ENCODE assay signal across 15 cellular contexts in genomic region chr7:39360766-39361165, GRCh38.
DNase-seq lines count a peak whose midpoint lies in the region; ATAC-seq, FAIRE-seq and TF ChIP-seq lines count a peak whose summit lies in the region.
"Had no signal": no experiment of that assay in that cellular context is flagged by ENCODE, and none has a peak within 500 bp of the region (broad histone marks: within the 10 kb centered on the region; RNA-seq: fewer than 3 reads in every experiment).

No MANE protein-coding gene starts in this region.

- H3K4me3 Mint-ChIP-seq in astrocyte (ENCODE audit: unreplicated experiment), result no peak overlapping the region
- no peak overlapping the region for H3K4me3 Mint-ChIP-seq in endodermal cell
- H3K4me3 Mint-ChIP-seq: CD8-positive, alpha-beta memory T cell; GM23338 had no signal

- peaks cover 3% of the 10 kb centered on the region for H3K9me3 Mint-ChIP-seq in astrocyte (ENCODE audit: unreplicated experiment)
- H3K9me3 Mint-ChIP-seq in endodermal cell, result no peaks in the 10 kb centered on the region
- H3K9me3 Mint-ChIP-seq: GM23338 had no signal

- H3K27me3 ChIP-seq in astrocyte (ENCODE audit: insufficient read depth, low read length), result no peaks in the 10 kb centered on the region
- H3K27me3 ChIP-seq in left lung, result peaks cover 0 to 5% of the 10 kb centered on the region in 2 donors
- no peaks in the 10 kb centered on the region for H3K27me3 ChIP-seq in endodermal cell (ENCODE audit: control insufficient read depth, insufficient read depth, low read length, poor library complexity, severe bottlenecking)
- H3K27me3 ChIP-seq: BLaER1 had no signal

- no peaks in the 10 kb centered on the region for H3K36me3 ChIP-seq in astrocyte (ENCODE audit: insufficient read depth, low read length)
- H3K36me3 ChIP-seq in left lung, result no peaks in the 10 kb centered on the region
- no peaks in the 10 kb centered on the region for H3K36me3 ChIP-seq in endodermal cell (ENCODE audit: control insufficient read depth, insufficient read depth, low read length)
- H3K36me3 ChIP-seq: BLaER1 had no signal

- peaks cover 6% of the 10 kb centered on the region for H3K4me1 Mint-ChIP-seq in astrocyte (ENCODE audit: low read depth, unreplicated experiment)
- H3K4me1 Mint-ChIP-seq in endodermal cell, result peaks cover 15% of the 10 kb centered on the region

- H4K20me1 ChIP-seq in astrocyte (ENCODE audit: insufficient read depth, low read length), result no peaks in the 10 kb centered on the region
- H4K20me1 ChIP-seq: BLaER1 had no signal

- H3K27ac Mint-ChIP-seq in astrocyte (ENCODE audit: unreplicated experiment), result no peak overlapping the region
- H3K27ac Mint-ChIP-seq in endodermal cell, result no peak overlapping the region
- H3K27ac Mint-ChIP-seq: CD8-positive, alpha-beta memory T cell; GM23338 had no signal

- intact Hi-C loops in left lung (cut with DNase I), result no loop called here

- H2AFZ ChIP-seq in astrocyte (ENCODE audit: low read depth, low read length), result no peak overlapping the region
- H2AFZ ChIP-seq: GM23338 had no signal

- H3K27me3 Mint-ChIP-seq in astrocyte (ENCODE audit: low read depth, unreplicated experiment) (peaks cover 4% of the 10 kb centered on the region), endodermal cell (ENCODE audit: insufficient read depth) (no peaks in the 10 kb centered on the region)

- H3K36me3 Mint-ChIP-seq in astrocyte (ENCODE audit: low read depth, unreplicated experiment), result no peaks in the 10 kb centered on the region
- H3K36me3 Mint-ChIP-seq in endodermal cell (ENCODE audit: low read depth), result no peaks in the 10 kb centered on the region
- H3K36me3 Mint-ChIP-seq: CD8-positive, alpha-beta memory T cell had no signal

- peak; percentile 1 for DNase-seq in HT1080 (ENCODE audit: low read depth)
- no peak for DNase-seq in astrocyte (ENCODE audit: low read depth)
- peak; percentile 75 for DNase-seq in kidney tubule cell (ENCODE audit: low spot score)
- DNase-seq in left lung, result no peak
- no peak for DNase-seq in 8988T
- no peak for DNase-seq in endodermal cell
- no peak for DNase-seq in NCI-H1105 (lab: John Stamatoyannopoulos, UW)
- DNase-seq: AML-193; Caco-2; CD8-positive, alpha-beta memory T cell; DMS53; H7 had no signal

- no peaks in the 10 kb centered on the region for H3K4me1 ChIP-seq in astrocyte (ENCODE audit: insufficient read depth, low read length)
- no peaks in the 10 kb centered on the region for H3K4me1 ChIP-seq in left lung
- H3K4me1 ChIP-seq in endodermal cell (ENCODE audit: control insufficient read depth, insufficient read depth, low read length), result no peaks in the 10 kb centered on the region
- H3K4me1 ChIP-seq: Caco-2 had no signal

- H3K9ac ChIP-seq in astrocyte (ENCODE audit: low read length) (no peak overlapping the region), endodermal cell (ENCODE audit: extremely low read depth, low read length, poor library complexity, severe bottlenecking) (no peak overlapping the region)
- H3K9ac ChIP-seq: BLaER1 had no signal

- WGBS in endodermal cell (ENCODE audit: insufficient coverage in 1 of 2, insufficient read length in 1 of 2), 2 experiments, result 86 to 95% methylated on average over 1 of the region's 1 CpG

- H3K9me3 ChIP-seq in astrocyte (ENCODE audit: insufficient read depth, low read depth, low read length) (no peaks in the 10 kb centered on the region), left lung (no peaks in the 10 kb centered on the region), endodermal cell (ENCODE audit: control insufficient read depth, low read length) (no peaks in the 10 kb centered on the region)
- H3K9me3 ChIP-seq: BLaER1, Caco-2 had no signal

- no peak for FAIRE-seq in astrocyte (lab: Jason Lieb, UNC)
- FAIRE-seq: GM12891 had no signal

- peak overlapping the region; percentile 15 for H3K4me2 ChIP-seq in astrocyte (ENCODE audit: low read length)
- H3K4me2 ChIP-seq: BLaER1, GM23338 had no signal

- TF ChIP-seq CTCF in astrocyte (IDR thresholded peaks at IDR 0.05; ENCODE audit: insufficient read depth, low read depth, low read length), result no peak
- TF ChIP-seq CTCF in left lung (IDR thresholded peaks at IDR 0.05), result no peak
- TF ChIP-seq CTCF in endodermal cell (conservative IDR thresholded peaks at IDR 0.05), result no peak

- ATAC-seq in left lung, result no peak
- ATAC-seq: GM23338 had no signal

- H3K4me3 ChIP-seq in astrocyte (ENCODE audit: insufficient read depth, low read depth, low read length), result no peak overlapping the region
- H3K4me3 ChIP-seq in left lung, result no peak overlapping the region
- no peak overlapping the region for H3K4me3 ChIP-seq in endodermal cell (ENCODE audit: low read length)
- H3K4me3 ChIP-seq: BLaER1, GM23338 had no signal

- no peaks in the 10 kb centered on the region for H3K79me2 ChIP-seq in astrocyte (ENCODE audit: insufficient read depth, low read length)

- H3K27ac ChIP-seq in astrocyte (ENCODE audit: low read depth, low read length) (no peak overlapping the region), left lung (no peak overlapping the region), endodermal cell (ENCODE audit: low read depth, low read length) (no peak overlapping the region)
- H3K27ac ChIP-seq: BLaER1 had no signal

Comparison
In these comparisons a context has a peak if more than half of its experiments do, and no peak if none do; other contexts are left out.
1. DNase-seq: peak in HT1080 (single experiment) and kidney tubule cell (single experiment); none in astrocyte (single experiment), left lung (0 of 2), 8988T (single experiment), endodermal cell (single experiment) and NCI-H1105 (single experiment).